14 cellular contexts compared by ENCODE assay signal in the genomic region with DNA sequence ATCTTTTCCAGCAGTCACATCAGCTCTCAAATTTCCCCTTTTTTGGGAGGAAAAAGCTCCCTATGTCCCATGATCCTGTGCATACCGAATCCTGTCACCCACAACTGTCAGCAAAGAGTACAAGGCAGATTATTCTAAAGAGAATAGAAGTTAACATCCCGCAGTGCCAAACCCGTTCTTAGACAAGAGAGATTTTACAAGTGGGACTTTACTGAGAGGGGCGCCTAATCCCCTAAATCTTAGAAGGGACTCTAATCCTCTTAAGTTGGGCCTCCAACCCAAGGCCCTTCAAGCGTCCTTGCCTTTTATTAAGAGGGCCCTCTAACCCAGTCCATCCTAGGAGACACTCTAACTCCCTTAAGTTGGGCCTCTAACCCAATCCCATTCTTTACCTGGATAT.
A peak's percentile ranks its signal among the peaks of the same experiment; 100 is the strongest.
DNase-seq lines count a peak whose midpoint lies in the region; ATAC-seq and TF ChIP-seq lines count a peak whose summit lies in the region.
"Had no signal": no experiment of that assay in that cellular context is flagged by ENCODE, and none has a peak within 500 bp of the region (broad histone marks: within the 10 kb centered on the region; RNA-seq: fewer than 3 reads in every experiment).

No MANE protein-coding gene starts in this region.

- no peaks in the 10 kb centered on the region for H3K36me3 ChIP-seq in Caco-2 (ENCODE audit: control insufficient read depth, insufficient read depth, low read length)

- no peak for ATAC-seq in Right ventricle myocardium inferior
- ATAC-seq: GM23338 had no signal

- no peaks in the 10 kb centered on the region for H3K27me3 Mint-ChIP-seq in Caco-2 (ENCODE audit: insufficient read depth, unreplicated experiment)
- H3K27me3 Mint-ChIP-seq: CD4-positive, alpha-beta memory T cell had no signal

- DNase-seq in NCI-H524 treated with DMSO at 0.1 percent for 48 hours (lab: John Stamatoyannopoulos, UW) = peak; percentile 78
- DNase-seq in ecto neural progenitor cell (ENCODE audit: low spot score) = peak; percentile 47
- peak; percentile 17 for DNase-seq in posterior vena cava (ENCODE audit: low spot score)
- no peak for DNase-seq in Caco-2
- no peak for DNase-seq in Right ventricle myocardium inferior (ENCODE audit: missing footprints)
- DNase-seq in NCI-H446 treated with DMSO at 0.1 percent for 48 hours (lab: John Stamatoyannopoulos, UW) = no peak
- DNase-seq: C1 segment of cervical spinal cord; CD4-positive, alpha-beta memory T cell; COR-L47; DMS153; DND-41; H9; HFFc6 had no signal

- no peak for TF ChIP-seq CTCF in Caco-2 (IDR thresholded peaks at IDR 0.05; ENCODE audit: insufficient read depth in 1 of 2, low read depth in 1 of 2, low read length in 1 of 2, severe bottlenecking in 1 of 2, unreplicated experiment in 1 of 2)

- no peaks in the 10 kb centered on the region for H3K36me3 Mint-ChIP-seq in Caco-2 (ENCODE audit: insufficient read depth, unreplicated experiment)
- H3K36me3 Mint-ChIP-seq: CD4-positive, alpha-beta memory T cell had no signal

- no peaks in the 10 kb centered on the region for H3K4me1 Mint-ChIP-seq in Caco-2 (ENCODE audit: low read depth, unreplicated experiment)
- H3K4me1 Mint-ChIP-seq: CD4-positive, alpha-beta memory T cell; GM23338 had no signal

- H3K9me3 ChIP-seq in Caco-2 = no peaks in the 10 kb centered on the region

- H3K9me3 Mint-ChIP-seq in Caco-2 (ENCODE audit: unreplicated experiment) = no peaks in the 10 kb centered on the region
- H3K9me3 Mint-ChIP-seq: GM23338 had no signal

- CTCF ChIA-PET in Caco-2 (lab: Charles Lee) = no interaction called here

- BruUV-seq in Caco-2 (replicated peaks; lab: Mats Ljungman, UMichigan) = no TSS peak

- no peaks in the 10 kb centered on the region for H3K27me3 ChIP-seq in Caco-2 (replicated peaks; ENCODE audit: control insufficient read depth, insufficient read depth, low read length)

- H3K4me3 Mint-ChIP-seq in Caco-2 (ENCODE audit: unreplicated experiment) = no peak overlapping the region
- H3K4me3 Mint-ChIP-seq: CD4-positive, alpha-beta memory T cell; GM23338; H9; HFFc6 had no signal

- H3K27ac Mint-ChIP-seq in Caco-2 (ENCODE audit: unreplicated experiment) = no peak overlapping the region
- H3K27ac Mint-ChIP-seq: CD4-positive, alpha-beta memory T cell; GM23338; H9; HFFc6 had no signal

- H3K4me3 ChIP-seq in Caco-2 (ENCODE audit: low read depth, low read length) = no peak overlapping the region
- H3K4me3 ChIP-seq: GM23338 had no signal

- H3K4me1 ChIP-seq in Caco-2 = no peaks in the 10 kb centered on the region

- intact Hi-C loops in posterior vena cava (cut with DNase I) (no loop called here), Caco-2 (cut with micrococcal nuclease; ENCODE audit: unreplicated experiment) (no loop called here), Right ventricle myocardium inferior (cut with DNase I) (no loop called here)

- POLR2A ChIA-PET in Caco-2 (lab: Charles Lee) = no interaction called here

Comparison
In these comparisons a context has a peak if more than half of its experiments do, and no peak if none do; other contexts are left out.
1. DNase-seq: peak in NCI-H524 treated with DMSO at 0.1 percent for 48 hours (single experiment), ecto neural progenitor cell (single experiment) and posterior vena cava (single experiment); none in Caco-2 (0 of 2), Right ventricle myocardium inferior (single experiment) and NCI-H446 treated with DMSO at 0.1 percent for 48 hours (single experiment).